In the genomic region with DNA sequence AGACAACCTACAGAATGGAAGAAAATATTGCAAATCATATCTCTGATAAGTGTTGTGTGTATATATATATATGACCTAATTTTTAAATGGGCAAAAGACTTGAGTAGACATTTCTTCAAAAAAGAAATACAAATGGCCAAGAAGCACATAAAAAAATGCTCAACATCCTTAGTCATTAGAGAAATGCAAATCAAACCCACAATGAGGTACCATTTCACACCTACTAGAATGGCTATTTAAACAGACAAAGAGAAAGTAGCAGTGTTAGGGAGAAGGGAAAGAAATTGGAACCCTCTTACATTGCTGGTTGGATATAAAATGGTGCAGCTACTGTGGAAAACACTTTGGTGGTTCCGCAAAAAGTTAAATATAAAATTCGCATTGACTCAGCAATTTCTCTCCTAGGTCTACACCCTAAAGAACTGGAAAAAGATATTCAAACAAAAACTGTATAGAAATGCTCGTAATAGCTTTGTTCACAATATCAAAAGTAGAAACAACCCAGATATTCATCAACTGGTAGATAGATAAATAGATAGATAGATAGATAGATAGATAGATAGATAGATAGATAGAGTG, we compare ENCODE assay signal across 10 cellular contexts. TPM values are rescaled to one million over a fixed set of nuclear protein-coding genes. Genes with fewer than 3 reads are reported as not detected.
A peak's percentile ranks its signal among the peaks of the same experiment; 100 is the strongest.
DNase-seq lines count a peak whose midpoint lies in the region; ATAC-seq lines count a peak whose summit lies in the region.
"Had no signal": no experiment of that assay in that cellular context is flagged by ENCODE, and none has a peak within 500 bp of the region (broad histone marks: within the 10 kb centered on the region; RNA-seq: fewer than 3 reads in every experiment).

No MANE protein-coding gene starts in this region.

- peaks cover 45 to 64% (median 54%) of the 10 kb centered on the region in 4 donors for H3K4me1 Mint-ChIP-seq in CD4-positive, CD25-positive, alpha-beta regulatory T cell
- H3K4me1 Mint-ChIP-seq in T-helper 17 cell (peaks cover 54% of the 10 kb centered on the region), memory B cell (peaks cover 22% of the 10 kb centered on the region)

- no peak overlapping the region for H3K4me3 Mint-ChIP-seq in CD4-positive, CD25-positive, alpha-beta regulatory T cell
- H3K4me3 Mint-ChIP-seq in T-helper 17 cell: no peak overlapping the region
- H3K4me3 Mint-ChIP-seq in memory B cell: no peak overlapping the region

- H3K27ac ChIP-seq in CD4-positive, CD25-positive, alpha-beta regulatory T cell (ENCODE audit: insufficient read depth, low read length, poor library complexity, severe bottlenecking): peak overlapping the region; percentile 56

- peaks cover 19% of the 10 kb centered on the region for H3K4me1 ChIP-seq in CD4-positive, CD25-positive, alpha-beta regulatory T cell (ENCODE audit: control insufficient read depth, insufficient read depth, low read length, poor library complexity, severe bottlenecking)

- no peaks in the 10 kb centered on the region for H3K9me3 Mint-ChIP-seq in CD4-positive, CD25-positive, alpha-beta regulatory T cell
- H3K9me3 Mint-ChIP-seq in memory B cell: no peaks in the 10 kb centered on the region

- H3K27ac Mint-ChIP-seq in CD4-positive, CD25-positive, alpha-beta regulatory T cell: peak overlapping the region in 2 of 3 donors; percentile 18 to 90
- H3K27ac Mint-ChIP-seq in T-helper 17 cell: peak overlapping the region; percentile 93
- H3K27ac Mint-ChIP-seq in memory B cell: peak overlapping the region; percentile 63

- no peaks in the 10 kb centered on the region for H3K27me3 Mint-ChIP-seq in CD4-positive, CD25-positive, alpha-beta regulatory T cell
- H3K27me3 Mint-ChIP-seq in T-helper 17 cell: no peaks in the 10 kb centered on the region
- H3K27me3 Mint-ChIP-seq in memory B cell: no peaks in the 10 kb centered on the region

- no peak for ATAC-seq in CD4-positive, CD25-positive, alpha-beta regulatory T cell (ENCODE audit: low read depth in 2 of 2)
- ATAC-seq in GM18870 (IDR thresholded peaks at IDR 0.05; ENCODE audit: unreplicated experiment) (peak; percentile 40), T-helper 17 cell (no peak), memory B cell (ENCODE audit: low read depth) (no peak)

- no peaks in the 10 kb centered on the region for H3K27me3 ChIP-seq in CD4-positive, CD25-positive, alpha-beta regulatory T cell (ENCODE audit: control insufficient read depth, insufficient read depth, low read length)

- no peaks in the 10 kb centered on the region for H3K36me3 Mint-ChIP-seq in CD4-positive, CD25-positive, alpha-beta regulatory T cell
- no peaks in the 10 kb centered on the region for H3K36me3 Mint-ChIP-seq in T-helper 17 cell (ENCODE audit: low read depth)
- peaks cover 4% of the 10 kb centered on the region for H3K36me3 Mint-ChIP-seq in memory B cell

- DNase-seq in CD4-positive, CD25-positive, alpha-beta regulatory T cell: peak in 1 of 3 donors; percentile 18
- DNase-seq in T-helper 17 cell: no peak
- no peak for DNase-seq in memory B cell (ENCODE audit: low spot score in 2 of 2)
- DNase-seq in NCI-H2227 (lab: John Stamatoyannopoulos, UW; ENCODE audit: unreplicated experiment): no peak
- no peak for DNase-seq in NCI-H1694 (lab: John Stamatoyannopoulos, UW)
- DNase-seq in GM19240 (ENCODE audit: insufficient read length, low spot score): no peak
- no peak for DNase-seq in amygdala (lab: John Stamatoyannopoulos, UW)
- DNase-seq: cortex of kidney, mucosa of descending colon had no signal

- peaks cover 9% of the 10 kb centered on the region for H3K36me3 ChIP-seq in CD4-positive, CD25-positive, alpha-beta regulatory T cell (ENCODE audit: control insufficient read depth, insufficient read depth, low read length)

- H3K4me3 ChIP-seq in CD4-positive, CD25-positive, alpha-beta regulatory T cell (ENCODE audit: low read depth, low read length): no peak overlapping the region
- H3K4me3 ChIP-seq: mucosa of descending colon had no signal

- no peaks in the 10 kb centered on the region for H3K9me3 ChIP-seq in CD4-positive, CD25-positive, alpha-beta regulatory T cell (ENCODE audit: control insufficient read depth in 2 of 2, low read length in 2 of 2)
- H3K9me3 ChIP-seq in T-helper 17 cell (ENCODE audit: control insufficient read depth, low read length, poor library complexity, severe bottlenecking): no peaks in the 10 kb centered on the region
- H3K9me3 ChIP-seq: mucosa of descending colon had no signal

RNA-seq across cellular contexts. Expression of a gene that starts 16.3 kb away (rescaled TPM):
- total RNA-seq in CD4-positive, CD25-positive, alpha-beta regulatory T cell: 63.7 TPM
- polyA plus RNA-seq in CD4-positive, CD25-positive, alpha-beta regulatory T cell: 10 to 100 TPM; 74.8 to 94.4 (median 80.9) TPM
- 10 to 100 TPM; 35.4 to 44.2 TPM for total RNA-seq in T-helper 17 cell

RNA-seq across cellular contexts. Expression of a gene that starts 56.5 kb away (rescaled TPM):
- total RNA-seq in CD4-positive, CD25-positive, alpha-beta regulatory T cell: 36.6 TPM
- polyA plus RNA-seq in CD4-positive, CD25-positive, alpha-beta regulatory T cell: 10 to 100 TPM; 39.6 to 60.7 (median 49.3) TPM
- total RNA-seq in T-helper 17 cell: 10 to 100 TPM; 32.4 to 36.2 TPM

RNA-seq across cellular contexts. Expression of a gene that starts 56.8 kb away (rescaled TPM):
- 77.7 TPM for total RNA-seq in CD4-positive, CD25-positive, alpha-beta regulatory T cell
- polyA plus RNA-seq in CD4-positive, CD25-positive, alpha-beta regulatory T cell: 10 to 100 TPM; 25.5 to 40.0 (median 31.8) TPM
- 10 to 100 TPM; 58.8 to 65.0 TPM for total RNA-seq in T-helper 17 cell
